ENCODE assay signal across 18 cellular contexts in the genomic region with DNA sequence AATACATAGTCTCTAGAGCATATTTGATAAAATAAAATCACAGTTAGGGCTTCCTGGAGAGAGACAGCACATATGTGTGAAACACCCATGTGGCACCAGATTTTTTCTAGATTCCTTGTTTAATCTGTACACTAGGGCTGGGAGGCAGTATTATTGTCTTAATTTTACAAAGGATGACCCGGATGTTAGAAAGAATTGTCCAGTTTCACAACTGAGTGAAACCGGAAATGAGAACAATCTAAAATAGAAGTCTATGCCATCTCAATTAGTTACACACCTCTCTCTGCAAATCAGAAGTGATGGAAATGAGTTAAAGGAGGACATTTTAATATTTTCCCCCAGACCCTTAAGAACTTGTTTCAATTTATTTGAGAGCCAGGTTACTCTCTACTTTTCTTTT.
DNase-seq lines count a peak whose midpoint lies in the region; ATAC-seq, FAIRE-seq and TF ChIP-seq lines count a peak whose summit lies in the region.
"Had no signal": no experiment of that assay in that cellular context is flagged by ENCODE, and none has a peak within 500 bp of the region (broad histone marks: within the 10 kb centered on the region; RNA-seq: fewer than 3 reads in every experiment).

No MANE protein-coding gene starts in this region.

- H3K4me3 ChIP-seq in AG10803 (ENCODE audit: low read length) (no peak overlapping the region), choroid plexus epithelial cell (ENCODE audit: low read depth, low read length) (no peak overlapping the region)
- H3K4me3 ChIP-seq: BLaER1, GM12878 had no signal

- FAIRE-seq in GM19239 (lab: Jason Lieb, UNC), result no peak
- FAIRE-seq: GM12878, HepG2 had no signal

- DNase-seq in AG10803 (ENCODE audit: low read depth), result peak; percentile 4
- DNase-seq in choroid plexus epithelial cell (ENCODE audit: low read depth), result peak; percentile 11
- DNase-seq in GM19239 (ENCODE audit: insufficient read length, low spot score), result no peak
- DNase-seq in NCI-H345 treated with DMSO at 0.1 percent for 48 hours (lab: John Stamatoyannopoulos, UW; ENCODE audit: unreplicated experiment), result no peak
- DNase-seq: ACHN; CD4-positive, alpha-beta memory T cell; DMS153; DMS79 treated with DMSO at 0.1 percent for 48 hours; GOT3; H7; HFFc6; KBM-7 had no signal

- ATAC-seq in HG03432 (IDR thresholded peaks at IDR 0.05; ENCODE audit: unreplicated experiment), result peak; percentile 49
- ATAC-seq in GM21447 (IDR thresholded peaks at IDR 0.05; ENCODE audit: unreplicated experiment), result no peak
- ATAC-seq: GM12878, HCT116, HepG2 had no signal

- TF ChIP-seq CTCF in AG10803 (conservative IDR thresholded peaks at IDR 0.05; ENCODE audit: low read length), result no peak
- TF ChIP-seq CTCF in choroid plexus epithelial cell (conservative IDR thresholded peaks at IDR 0.05; ENCODE audit: low read depth, low read length), result no peak

Comparison
In these comparisons a context has a peak if more than half of its experiments do, and no peak if none do; other contexts are left out.
1. DNase-seq: peak in AG10803 (single experiment) and choroid plexus epithelial cell (single experiment); none in GM19239 (single experiment) and NCI-H345 treated with DMSO at 0.1 percent for 48 hours (single experiment).